In genomic region chr19:58582985-58583384, GRCh38 we compare ENCODE assay signal across 1 cellular context.
TF ChIP-seq lines count a peak whose summit lies in the region.

No MANE protein-coding gene starts in this region.

TF ChIP-seq in GM23338, 12 proteins besides CTCF, POLR2A, EP300 and RAD21 (continued from another document):
- TF ChIP-seq REST (IDR thresholded peaks at IDR 0.05; ENCODE audit: unreplicated experiment), result no peak
- no peak for TF ChIP-seq STAT1 (IDR thresholded peaks at IDR 0.05; ENCODE audit: unreplicated experiment)
